In genomic region chr5:54829686-54830085, GRCh38 we compare ENCODE assay signal across 21 cellular contexts.
"Had no signal": no experiment of that assay in that cellular context is flagged by ENCODE, and none has a peak within 500 bp of the region (broad histone marks: within the 10 kb centered on the region; RNA-seq: fewer than 3 reads in every experiment).

No MANE protein-coding gene starts in this region.

- H3K9me3 ChIP-seq: SJSA1 had no signal

- H3K27ac ChIP-seq: HL-60, SJSA1, SK-N-MC had no signal

- H3K4me3 ChIP-seq: SJSA1, SK-N-MC had no signal

- H3K36me3 ChIP-seq: SJSA1 had no signal

- H3K27me3 ChIP-seq: SJSA1 had no signal

- DNase-seq: KBM-7, MV-4-11, NCI-H1048, NCI-H1105, NCI-H1417 treated with DMSO at 0.1 percent for 48 hours, NCI-H146, NCI-H1694 treated with DMSO at 0.1 percent for 48 hours, NCI-H1930, NCI-H2081 treated with DMSO at 0.1 percent for 48 hours, NCI-H2171, NCI-H226, NCI-H446, NCI-H510A, NCI-H524 treated with DMSO at 0.1 percent for 48 hours, NCI-H774, Right ventricle myocardium superior, RPMI8226, SIG-M5 had no signal
